In the genomic region with DNA sequence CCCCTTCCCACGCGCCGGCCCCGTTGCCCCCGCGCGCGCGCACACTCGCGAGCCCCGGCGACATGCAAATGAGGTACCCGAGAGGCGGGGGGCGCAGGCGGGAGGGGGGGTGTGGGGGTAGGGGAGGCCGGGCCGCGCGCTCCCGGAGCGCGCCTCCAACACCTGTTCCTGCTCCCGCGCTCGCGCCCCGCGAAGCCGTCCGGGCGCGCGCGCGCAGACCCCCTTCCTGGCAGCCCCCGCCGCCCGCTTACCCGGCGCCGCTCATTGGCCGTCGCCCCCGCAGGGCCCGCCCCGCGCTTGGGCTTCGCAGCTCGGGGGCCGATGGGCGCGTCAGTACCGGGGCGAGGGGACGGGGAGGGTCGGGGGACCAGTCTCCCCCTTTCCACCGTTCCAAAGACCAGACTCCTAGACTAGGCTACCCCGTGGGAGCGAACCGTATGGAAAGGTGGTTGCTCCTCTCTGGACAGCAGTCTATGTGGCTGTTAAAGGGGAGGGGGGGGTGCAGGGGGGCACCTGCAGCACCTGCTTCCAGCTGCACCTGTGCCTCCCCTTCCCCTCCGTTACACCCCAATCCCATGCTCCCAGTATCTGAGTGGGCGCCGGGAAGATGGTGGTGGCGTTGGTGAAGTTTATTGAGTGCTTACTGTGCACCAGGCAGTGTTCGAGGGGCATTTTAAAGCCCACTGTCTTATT, we compare ENCODE assay signal across 8 cellular contexts. TPM values are rescaled to one million over a fixed set of nuclear protein-coding genes. Genes with fewer than 3 reads are reported as not detected.
DNase-seq lines count a peak whose midpoint lies in the region; ATAC-seq lines count a peak whose summit lies in the region.

No MANE protein-coding gene starts in this region.

- peak overlapping the region; percentile 72 for H3K4me3 Mint-ChIP-seq in dendritic cell treated with granulocyte-macrophage colony-stimulating factor and Interleukin-4, amounts not matched to agents 40 ng/mL and 50 ng/mL, for 4 days

- peak overlapping the region; percentile 95 for H3K27ac Mint-ChIP-seq in dendritic cell treated with granulocyte-macrophage colony-stimulating factor and Interleukin-4, amounts not matched to agents 40 ng/mL and 50 ng/mL, for 4 days

- no peaks in the 10 kb centered on the region for H3K27me3 ChIP-seq in mononuclear cell (ENCODE audit: insufficient read depth, low read length)

- H3K4me1 Mint-ChIP-seq in dendritic cell treated with granulocyte-macrophage colony-stimulating factor and Interleukin-4, amounts not matched to agents 40 ng/mL and 50 ng/mL, for 4 days (ENCODE audit: low read depth) = peaks cover 52% of the 10 kb centered on the region

- no peaks in the 10 kb centered on the region for H3K9me3 Mint-ChIP-seq in dendritic cell treated with granulocyte-macrophage colony-stimulating factor and Interleukin-4, amounts not matched to agents 40 ng/mL and 50 ng/mL, for 4 days

- peak; percentile 67 for DNase-seq in DMS153 (lab: John Stamatoyannopoulos, UW)
- DNase-seq in Jurkat, Clone E6-1 (ENCODE audit: low read depth, low spot score) = peak; percentile 89
- peak; percentile 69 for DNase-seq in SHP77 treated with DMSO at 0.1 percent for 48 hours (lab: John Stamatoyannopoulos, UW)
- no peak for DNase-seq in inferior parietal cortex (ENCODE audit: extremely low spot score)

- H3K4me3 ChIP-seq in Jurkat, Clone E6-1 (ENCODE audit: low read length) = peak overlapping the region; percentile 74
- H3K4me3 ChIP-seq in mononuclear cell (ENCODE audit: low read length) = peak overlapping the region; percentile 94

- H3K4me1 ChIP-seq in mononuclear cell (ENCODE audit: insufficient read depth, low read length) = peaks cover 26% of the 10 kb centered on the region

- peaks cover 62% of the 10 kb centered on the region for H3K36me3 Mint-ChIP-seq in dendritic cell treated with granulocyte-macrophage colony-stimulating factor and Interleukin-4, amounts not matched to agents 40 ng/mL and 50 ng/mL, for 4 days (ENCODE audit: low read depth)

- intact Hi-C loops in dendritic cell treated with granulocyte-macrophage colony-stimulating factor and Interleukin-4, amounts not matched to agents 40 ng/mL and 50 ng/mL, for 4 days (cut with micrococcal nuclease) = no loop called here

- H3K9me3 ChIP-seq in mononuclear cell (ENCODE audit: low read depth, low read length) = no peaks in the 10 kb centered on the region

- H3K27ac ChIP-seq in temporal lobe (ENCODE audit: low read depth, low read length) = peak overlapping the region; percentile 99

- peak; percentile 10 for ATAC-seq in GM21381 (IDR thresholded peaks at IDR 0.05; ENCODE audit: unreplicated experiment)

- no peaks in the 10 kb centered on the region for H3K27me3 Mint-ChIP-seq in dendritic cell treated with granulocyte-macrophage colony-stimulating factor and Interleukin-4, amounts not matched to agents 40 ng/mL and 50 ng/mL, for 4 days

RNA-seq across cellular contexts. Expression of a gene that starts 0.4 kb away (rescaled TPM):
- polyA plus RNA-seq in Jurkat, Clone E6-1 (2012; ENCODE audit: insufficient read depth, insufficient read length) = 8.6 TPM
- total RNA-seq in mononuclear cell = 9.6 TPM
- total RNA-seq in temporal lobe = 4.4 TPM

RNA-seq across cellular contexts. Expression of a gene that starts 1.2 kb away (rescaled TPM):
- 21.4 TPM for polyA plus RNA-seq in Jurkat, Clone E6-1 (2012; ENCODE audit: insufficient read depth, insufficient read length)
- total RNA-seq in mononuclear cell (2.2 TPM), temporal lobe (3.2 TPM)

RNA-seq across cellular contexts. Expression of a gene that starts 5.0 kb away (rescaled TPM):
- polyA plus RNA-seq in Jurkat, Clone E6-1 (2012; ENCODE audit: insufficient read depth, insufficient read length) = 7.3 TPM
- total RNA-seq in mononuclear cell (3.3 TPM), temporal lobe (2.7 TPM)

RNA-seq across cellular contexts. Expression of a gene that starts 19.8 kb away (rescaled TPM):
- polyA plus RNA-seq in Jurkat, Clone E6-1 (2012; ENCODE audit: insufficient read depth, insufficient read length) = 5.6 TPM
- 2.7 TPM for total RNA-seq in mononuclear cell
- total RNA-seq in temporal lobe = 3.4 TPM

RNA-seq across cellular contexts. Expression of a gene that starts 23.9 kb away (rescaled TPM):
- polyA plus RNA-seq in Jurkat, Clone E6-1 (2012; ENCODE audit: insufficient read depth, insufficient read length) = 11.2 TPM
- 6.3 TPM for total RNA-seq in mononuclear cell
- total RNA-seq in temporal lobe = 3.2 TPM
